Comparison of ENCODE assay signal across 20 cellular contexts in the genomic region with DNA sequence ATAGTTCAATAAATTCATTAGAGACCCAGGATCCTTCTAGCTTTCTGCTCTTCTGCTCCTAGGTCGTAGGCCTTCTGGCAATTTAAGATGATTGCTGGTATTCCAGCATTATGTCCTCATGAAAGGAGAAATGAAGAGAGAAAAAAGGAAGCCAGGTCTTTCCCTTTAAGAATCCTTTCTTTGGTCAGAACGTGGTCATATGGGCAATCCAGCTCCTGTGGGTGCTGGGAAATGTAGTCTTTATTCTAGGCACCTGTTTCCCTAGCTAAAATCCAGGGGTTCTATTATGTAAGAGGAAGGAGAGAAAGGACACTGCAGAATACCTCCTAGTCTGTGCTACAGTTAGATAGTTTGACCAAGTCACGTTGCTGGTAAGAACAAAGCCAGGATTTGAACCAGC. TPM values are rescaled to one million over a fixed set of nuclear protein-coding genes. Genes with fewer than 3 reads are reported as not detected.
DNase-seq lines count a peak whose midpoint lies in the region; ATAC-seq, FAIRE-seq and TF ChIP-seq lines count a peak whose summit lies in the region.
"Had no signal": no experiment of that assay in that cellular context is flagged by ENCODE, and none has a peak within 500 bp of the region (broad histone marks: within the 10 kb centered on the region; RNA-seq: fewer than 3 reads in every experiment).

No MANE protein-coding gene starts in this region.

- no peak overlapping the region for H3K4me3 ChIP-seq in GM23338
- no peak overlapping the region for H3K4me3 ChIP-seq in KMS-11 (IDR thresholded peaks at IDR 0.05; ENCODE audit: insufficient read depth, low read depth, low read length)
- no peak overlapping the region for H3K4me3 ChIP-seq in GM12878
- no peak overlapping the region for H3K4me3 ChIP-seq in spleen
- H3K4me3 ChIP-seq in esophagus muscularis mucosa, result no peak overlapping the region
- H3K4me3 ChIP-seq: BLaER1 had no signal

- no peaks in the 10 kb centered on the region for H3K36me3 Mint-ChIP-seq in GM23338 (ENCODE audit: low read depth)
- H3K36me3 Mint-ChIP-seq: CD14-positive monocyte; CD4-positive, alpha-beta memory T cell had no signal

- H3K4me3 Mint-ChIP-seq in GM23338, result no peak overlapping the region
- H3K4me3 Mint-ChIP-seq: CD14-positive monocyte; CD4-positive, alpha-beta memory T cell; HFFc6 had no signal

- H3K9me3 Mint-ChIP-seq in GM23338, result no peaks in the 10 kb centered on the region
- H3K9me3 Mint-ChIP-seq: CD14-positive monocyte, HFFc6 had no signal

- H3K9me3 ChIP-seq in GM12878 (replicated peaks; ENCODE audit: control insufficient read depth, insufficient read depth, low read length) (no peaks in the 10 kb centered on the region), spleen (no peaks in the 10 kb centered on the region), esophagus muscularis mucosa (no peaks in the 10 kb centered on the region)
- H3K9me3 ChIP-seq: BLaER1 had no signal

- no peak overlapping the region for H3K27ac Mint-ChIP-seq in GM23338
- H3K27ac Mint-ChIP-seq: CD14-positive monocyte; CD4-positive, alpha-beta memory T cell; HFFc6 had no signal

- ATAC-seq in GM23338 (peak; percentile 44; the same call in 2 of the 3 replicates), GM12878 (no peak), left lobe of liver (no peak)
- ATAC-seq: HCT116 had no signal

- no TSS peak for BruUV-seq in GM12878 (replicated peaks; lab: Mats Ljungman, UMichigan)

- no peaks in the 10 kb centered on the region for H3F3A ChIP-seq in GM23338 (replicated peaks; ENCODE audit: low read depth)

- TF ChIP-seq EP300 in GM12878 (IDR thresholded peaks at IDR 0.05; ENCODE audit: borderline replicate concordance in 1 of 2, control insufficient read depth in 1 of 2, low read depth in 2 of 2, low read length in 2 of 2) (no peak), esophagus muscularis mucosa (IDR thresholded peaks at IDR 0.05) (no peak)

- no peak for FAIRE-seq in GM12878 (lab: Jason Lieb, UNC)
- FAIRE-seq: H54, HTR-8/SVneo had no signal

- no peaks in the 10 kb centered on the region for H3K36me3 ChIP-seq in GM23338 (ENCODE audit: insufficient read depth)
- H3K36me3 ChIP-seq in KMS-11 (ENCODE audit: insufficient read depth), result no peaks in the 10 kb centered on the region
- no peaks in the 10 kb centered on the region for H3K36me3 ChIP-seq in GM12878 (ENCODE audit: control insufficient read depth in 2 of 2, insufficient read depth in 2 of 2, low read length in 1 of 2)
- peaks cover 0 to 6% (median 0%) of the 10 kb centered on the region in 6 donors for H3K36me3 ChIP-seq in spleen
- H3K36me3 ChIP-seq in esophagus muscularis mucosa, result peaks cover 5 to 53% (median 9%) of the 10 kb centered on the region in 4 donors
- H3K36me3 ChIP-seq: BLaER1 had no signal

- no peak overlapping the region for H2AFZ ChIP-seq in GM23338
- no peak overlapping the region for H2AFZ ChIP-seq in KMS-11 (ENCODE audit: low read depth)
- no peak overlapping the region for H2AFZ ChIP-seq in GM12878 (ENCODE audit: control insufficient read depth, low read depth, low read length)

- H3K4me2 ChIP-seq in GM23338 (no peak overlapping the region), KMS-11 (peak overlapping the region; percentile 50; the same call in 1 of the 2 replicates), GM12878 (ENCODE audit: control insufficient read depth, insufficient read depth) (no peak overlapping the region)
- H3K4me2 ChIP-seq: BLaER1 had no signal

- H3K27me3 Mint-ChIP-seq in GM23338 (ENCODE audit: insufficient read depth, low read depth, poor library complexity), result peaks cover 3% of the 10 kb centered on the region

- intact Hi-C loops in GM12878 (cut with micrococcal nuclease; ENCODE audit: unreplicated experiment) (no loop called here), spleen (cut with DNase I; ENCODE audit: low total_unique reads) (no loop called here), esophagus muscularis mucosa (cut with DNase I) (no loop called here)

- in situ Hi-C loops in GM12878 (cut with MboI), result no loop called here

- H3K9me2 ChIP-seq in GM23338 (ENCODE audit: insufficient read depth), result no peaks in the 10 kb centered on the region

- TF ChIP-seq RAD21 in GM12878 (IDR thresholded peaks at IDR 0.05; ENCODE audit: insufficient read depth, low read depth, low read length), result no peak

- TF ChIP-seq CTCF in GM23338 (conservative IDR thresholded peaks at IDR 0.05; ENCODE audit: low read depth in 2 of 2) (no peak), KMS-11 (conservative IDR thresholded peaks at IDR 0.05; ENCODE audit: low read depth, low read length) (no peak), GM12878 (IDR thresholded peaks at IDR 0.05 in 2 of 3, conservative IDR thresholded peaks at IDR 0.05 in 1 of 3; ENCODE audit: control insufficient read depth in 2 of 3, extremely low read depth in 1 of 3, insufficient read depth in 1 of 3, low read depth in 3 of 3, low read length in 3 of 3) (no peak), spleen (IDR thresholded peaks at IDR 0.05 in 8 of 11, conservative IDR thresholded peaks at IDR 0.05 in 3 of 11) (no peak), esophagus muscularis mucosa (IDR thresholded peaks at IDR 0.05) (no peak)

- H3K79me2 ChIP-seq in GM23338 (replicated peaks; ENCODE audit: insufficient read depth), result no peaks in the 10 kb centered on the region
- H3K79me2 ChIP-seq in KMS-11 (ENCODE audit: insufficient read depth, low read depth), result no peaks in the 10 kb centered on the region
- H3K79me2 ChIP-seq in GM12878 (ENCODE audit: control insufficient read depth, insufficient read depth, low read length), result no peaks in the 10 kb centered on the region

- RAD21 ChIA-PET in GM12878 (lab: Charles Lee; ENCODE audit: unreplicated experiment), result no interaction called here

- POLR2A ChIA-PET in GM12878 (lab: Charles Lee), result interaction anchor here (0.9 kb wide), 1 partner anchor 13 kb away, joined by 3 read pairs; no protein-coding TSS in a partner anchor

- CTCF ChIA-PET in GM12878 (lab: Yijun Ruan, JAX), result interaction anchor here (0.6 kb wide), 1 partner anchor 207 kb away, joined by 3 read pairs; no protein-coding TSS in a partner anchor

- peak; percentile 21 for DNase-seq in GM23338 (ENCODE audit: low spot score)
- no peak for DNase-seq in GM12878 (ENCODE audit: low read depth, low spot score)
- no peak for DNase-seq in spleen
- no peak for DNase-seq in left lobe of liver (ENCODE audit: low spot score)
- DNase-seq in activated CD8-positive, alpha-beta memory T cell treated with anti-CD3 and anti-CD28 coated beads, Interleukin-2, amount 50 U/mL, for 48 hours, result no peak
- no peak for DNase-seq in esophagus muscularis mucosa (ENCODE audit: extremely low spot score)
- DNase-seq: 8988T; CD4-positive, alpha-beta memory T cell; DMS79 treated with DMSO at 0.1 percent for 48 hours; GF-D8; HFFc6; IMR-90 had no signal

- WGBS in GM12878 (ENCODE audit: insufficient coverage, insufficient replicate concordance, low lambda C conversion rate, missing lambda C conversion rate), result 52% methylated on average over 3 of the region's 3 CpGs
- 57 to 75% (median 62%) methylated on average over 3 of the region's 3 CpGs for WGBS in spleen, 5 donors
- WGBS in esophagus muscularis mucosa, result 77% methylated on average over 3 of the region's 3 CpGs

- H3K4me1 ChIP-seq in GM23338 (ENCODE audit: insufficient read depth) (peaks cover 3% of the 10 kb centered on the region; the same call in 1 of the 2 replicates), KMS-11 (ENCODE audit: low read depth, poor library complexity, severe bottlenecking) (peaks cover 17% of the 10 kb centered on the region), GM12878 (ENCODE audit: control insufficient read depth, insufficient read depth, low read length) (peaks cover 3% of the 10 kb centered on the region; the same call in 1 of the 2 replicates), spleen (peaks cover 0 to 10% (median 0%) of the 10 kb centered on the region in 6 donors), esophagus muscularis mucosa (no peaks in the 10 kb centered on the region)
- H3K4me1 ChIP-seq: BLaER1 had no signal

- no peak for TF ChIP-seq POLR2A in GM12878 (IDR thresholded peaks at IDR 0.05; ENCODE audit: low read depth, low read length)
- no peak for TF ChIP-seq POLR2A in spleen (IDR thresholded peaks at IDR 0.05)
- TF ChIP-seq POLR2A in esophagus muscularis mucosa (IDR thresholded peaks at IDR 0.05; ENCODE audit: low read depth), result no peak

- SMC1A ChIA-PET in GM12878 (lab: Charles Lee; ENCODE audit: uncharacterized antibody, unreplicated experiment), result no interaction called here

- H4K20me1 ChIP-seq in GM23338 (replicated peaks; ENCODE audit: insufficient read depth), result no peaks in the 10 kb centered on the region
- no peaks in the 10 kb centered on the region for H4K20me1 ChIP-seq in KMS-11 (ENCODE audit: insufficient read depth)
- no peaks in the 10 kb centered on the region for H4K20me1 ChIP-seq in GM12878 (ENCODE audit: control insufficient read depth, insufficient read depth)
- H4K20me1 ChIP-seq: BLaER1 had no signal

- H3K4me1 Mint-ChIP-seq in GM23338, result no peaks in the 10 kb centered on the region; the same call in 2 of the 3 replicates
- H3K4me1 Mint-ChIP-seq: CD4-positive, alpha-beta memory T cell had no signal

- H3K27ac ChIP-seq in GM23338 (ENCODE audit: low read depth) (no peak overlapping the region), KMS-11 (no peak overlapping the region), GM12878 (ENCODE audit: control insufficient read depth, insufficient read depth) (no peak overlapping the region), spleen (peak overlapping the region; percentile 17 to 85 (median 66)), esophagus muscularis mucosa (replicated peaks in 1 of 4) (no peak overlapping the region)
- H3K27ac ChIP-seq: BLaER1 had no signal

- H3K27me3 ChIP-seq in GM23338 (ENCODE audit: insufficient read depth), result no peaks in the 10 kb centered on the region
- no peaks in the 10 kb centered on the region for H3K27me3 ChIP-seq in KMS-11 (ENCODE audit: insufficient read depth, low read depth)
- H3K27me3 ChIP-seq in GM12878 (replicated peaks in 1 of 2; ENCODE audit: control insufficient read depth in 2 of 2, insufficient read depth in 2 of 2, low read length in 1 of 2), result no peaks in the 10 kb centered on the region
- no peaks in the 10 kb centered on the region for H3K27me3 ChIP-seq in spleen (replicated peaks in 1 of 7)
- H3K27me3 ChIP-seq in esophagus muscularis mucosa, result no peaks in the 10 kb centered on the region
- H3K27me3 ChIP-seq: BLaER1 had no signal

- H3K9ac ChIP-seq in KMS-11 (no peak overlapping the region), GM12878 (ENCODE audit: control insufficient read depth, insufficient read depth, low read length) (no peak overlapping the region)
- H3K9ac ChIP-seq: BLaER1 had no signal

RNA-seq across cellular contexts. Expression of a gene that starts 35.5 kb away (rescaled TPM):
- 3.9 and 4.4 TPM in 2 replicates for total RNA-seq in GM23338 (2014; rRNA removed; shearing (Covaris generic))
- polyA plus RNA-seq in GM23338 (2016; fragmentation: Nextera tagmentation; extraction: Ambion mirVana) (0.89 and 1.4 TPM in 2 replicates), GM12878 (2011; rRNA removed) (0.09 and 0.26 TPM in 2 replicates), GM12878 (2014; fragmentation: Illumina TruSeq; extraction: Trizol) (0.32 and 0.51 TPM in 2 replicates), GM12878 (2014; fragmentation: Nextera tagmentation; extraction: Ambion mirVana) (under 1 TPM; 0.03 to 0.16 TPM), GM12878 (2014; rRNA removed) (0.90 and 1.0 TPM in 2 replicates), GM12878 (2016; fragmentation: Nextera tagmentation; extraction: Ambion mirVana) (under 1 TPM; 0.28 to 0.87 TPM), spleen (under 1 TPM; 0.26 to 0.64 (median 0.37) TPM)
- 2.1 and 3.3 TPM in 2 replicates for total RNA-seq in GM12878 (2013; cell fraction: nucleolus; rRNA removed)
- total RNA-seq in GM12878 (2014; rRNA removed) (0.62 and 0.76 TPM in 2 replicates), GM12878 (2014; rRNA removed; fragmentation: Illumina TruSeq; extraction: Trizol) (0.41 and 0.45 TPM in 2 replicates), GM12878 (2021) (0.90 and 0.96 TPM in 2 replicates), spleen (1 to 10 TPM in 2 of 7 donors, under 1 TPM in 4, not detected in 1; 0.42 to 1.1 (median 0.65) TPM), left lobe of liver (206 TPM), esophagus muscularis mucosa (under 1 TPM in 1 of 4 donors, not detected in 3; 0.46 TPM)
- polyA plus RNA-seq in GM12878 (2011; ENCODE audit: low read depth), result 0.20 TPM
- 0.22 and 0.32 TPM in 2 replicates for polyA plus RNA-seq in GM12878 (2011; cell fraction: cytosol; rRNA removed)
- polyA plus RNA-seq in GM12878 (2011; cell fraction: nucleus; rRNA removed), result 0.98 and 1.3 TPM in 2 replicates
- 0.30 and 0.52 TPM in 2 replicates for polyA plus RNA-seq in GM12878 (2012)
- polyA minus RNA-seq in GM12878 (2011; rRNA and poly(A)+ RNA removed), result 0.29 and 0.46 TPM in 2 replicates
- polyA minus RNA-seq in GM12878 (2011; cell fraction: cytosol; rRNA and poly(A)+ RNA removed), result not detected in 2 replicates
- 0.73 and 0.77 TPM in 2 replicates for polyA minus RNA-seq in GM12878 (2011; cell fraction: nucleus; rRNA and poly(A)+ RNA removed)
- total RNA-seq: A673, HFFc6, IMR-90 had no signal
- polyA plus RNA-seq: AG04450, CD14-positive monocyte, IMR-90 had no signal

RNA-seq across cellular contexts. Expression of a gene that starts 43.6 kb away (rescaled TPM):
- total RNA-seq in GM23338 (2014; rRNA removed; shearing (Covaris generic)), result 3.7 and 4.9 TPM in 2 replicates
- polyA plus RNA-seq in GM23338 (2016; fragmentation: Nextera tagmentation; extraction: Ambion mirVana) (2.3 and 2.4 TPM in 2 replicates), GM12878 (2011; rRNA removed) (1.2 and 1.4 TPM in 2 replicates), GM12878 (2014; fragmentation: Illumina TruSeq; extraction: Trizol) (1.5 and 2.7 TPM in 2 replicates), GM12878 (2014; fragmentation: Nextera tagmentation; extraction: Ambion mirVana) (under 1 TPM; 0.03 to 0.22 TPM), GM12878 (2014; rRNA removed) (2.2 TPM in 2 replicates), GM12878 (2016; fragmentation: Nextera tagmentation; extraction: Ambion mirVana) (1 to 10 TPM in 1 of 2 experiments, under 1 TPM in 1; 0.68 to 1.2 TPM), spleen (10 to 100 TPM; 11.0 to 33.7 (median 24.2) TPM)
- total RNA-seq in GM12878 (2013; cell fraction: nucleolus; rRNA removed), result 0.81 and 2.5 TPM in 2 replicates
- total RNA-seq in GM12878 (2014; rRNA removed) (0.56 and 0.76 TPM in 2 replicates), GM12878 (2014; rRNA removed; fragmentation: Illumina TruSeq; extraction: Trizol) (0.54 and 0.69 TPM in 2 replicates), GM12878 (2021) (0.80 and 1.3 TPM in 2 replicates), spleen (100 to 1,000 TPM in 1 of 7 donors, 10 to 100 TPM in 6; 30.2 to 141 (median 68.2) TPM), left lobe of liver (0.55 TPM), esophagus muscularis mucosa (1 to 10 TPM; 1.5 to 6.5 (median 4.4) TPM)
- polyA plus RNA-seq in GM12878 (2011; ENCODE audit: low read depth), result 0.08 TPM
- 0.21 and 0.57 TPM in 2 replicates for polyA plus RNA-seq in GM12878 (2011; cell fraction: cytosol; rRNA removed)
- 1.6 and 3.0 TPM in 2 replicates for polyA plus RNA-seq in GM12878 (2011; cell fraction: nucleus; rRNA removed)
- 0.29 and 0.38 TPM in 2 replicates for polyA plus RNA-seq in GM12878 (2012)
- polyA minus RNA-seq in GM12878 (2011; rRNA and poly(A)+ RNA removed), result 0.21 and 0.66 TPM in 2 replicates
- not detected in 2 replicates for polyA minus RNA-seq in GM12878 (2011; cell fraction: cytosol; rRNA and poly(A)+ RNA removed)
- polyA minus RNA-seq in GM12878 (2011; cell fraction: nucleus; rRNA and poly(A)+ RNA removed), result 0.48 and 0.73 TPM in 2 replicates
- total RNA-seq: HFFc6, IMR-90 had no signal
- polyA plus RNA-seq: AG04450, IMR-90 had no signal

Comparison
In these comparisons a context has a peak if more than half of its experiments do, and no peak if none do; other contexts are left out.
1. H3K27ac ChIP-seq: peak in spleen (8 of 8); none in GM23338 (single experiment), KMS-11 (single experiment), GM12878 (single experiment) and esophagus muscularis mucosa (0 of 4).
2. RNA of a gene that starts 35.5 kb away (total RNA-seq): 206 TPM in left lobe of liver (single experiment); 3.9 to 4.4 TPM in GM23338, 0.41 to 3.3 TPM in GM12878, 0.42 to 1.1 TPM in spleen and 0.46 TPM in esophagus muscularis mucosa; every median in the first group is over 10 times any median in the second.